ENCODE assay signal across 29 cellular contexts in genomic region chr17:59401274-59401673, GRCh38.
A peak's percentile ranks its signal among the peaks of the same experiment; 100 is the strongest.
DNase-seq lines count a peak whose midpoint lies in the region; ATAC-seq and TF ChIP-seq lines count a peak whose summit lies in the region.
"Had no signal": no experiment of that assay in that cellular context is flagged by ENCODE, and none has a peak within 500 bp of the region (broad histone marks: within the 10 kb centered on the region; RNA-seq: fewer than 3 reads in every experiment).

No MANE protein-coding gene starts in this region.

- H3K4me3 Mint-ChIP-seq in chondrocyte (ENCODE audit: unreplicated experiment) (no peak overlapping the region), nephron (no peak overlapping the region)
- no peak overlapping the region for H3K4me3 Mint-ChIP-seq in activated naive CD8-positive, alpha-beta T cell treated with anti-CD3 and anti-CD28 coated beads, Interleukin-2, amount 50 U/mL, for 24 hours
- H3K4me3 Mint-ChIP-seq: activated naive CD8-positive, alpha-beta T cell treated with anti-CD3 and anti-CD28 coated beads for 36 hours; activated T-cell treated with anti-CD3 and anti-CD28 coated beads, Interleukin-2, amount 50 U/mL, for 24 hours; immature natural killer cell; memory B cell had no signal

- H3K9me3 Mint-ChIP-seq in chondrocyte (ENCODE audit: low read depth) (no peaks in the 10 kb centered on the region), nephron (no peaks in the 10 kb centered on the region)
- no peaks in the 10 kb centered on the region for H3K9me3 Mint-ChIP-seq in activated naive CD8-positive, alpha-beta T cell treated with anti-CD3 and anti-CD28 coated beads, Interleukin-2, amount 50 U/mL, for 24 hours
- H3K9me3 Mint-ChIP-seq: activated naive CD8-positive, alpha-beta T cell treated with anti-CD3 and anti-CD28 coated beads for 36 hours; activated T-cell treated with anti-CD3 and anti-CD28 coated beads, Interleukin-2, amount 50 U/mL, for 24 hours; immature natural killer cell; memory B cell had no signal

- H3K27ac Mint-ChIP-seq in chondrocyte (ENCODE audit: unreplicated experiment) (peak overlapping the region; percentile 20), nephron (peak overlapping the region; percentile 40 to 78 (median 53))
- H3K27ac Mint-ChIP-seq in activated naive CD8-positive, alpha-beta T cell treated with anti-CD3 and anti-CD28 coated beads, Interleukin-2, amount 50 U/mL, for 24 hours: no peak overlapping the region
- H3K27ac Mint-ChIP-seq: activated naive CD8-positive, alpha-beta T cell treated with anti-CD3 and anti-CD28 coated beads for 36 hours; activated T-cell treated with anti-CD3 and anti-CD28 coated beads, Interleukin-2, amount 50 U/mL, for 24 hours; immature natural killer cell had no signal

- H3K4me1 Mint-ChIP-seq in chondrocyte (ENCODE audit: low read depth) (peaks cover 15% of the 10 kb centered on the region), nephron (peaks cover 27% of the 10 kb centered on the region)
- H3K4me1 Mint-ChIP-seq in activated naive CD8-positive, alpha-beta T cell treated with anti-CD3 and anti-CD28 coated beads, Interleukin-2, amount 50 U/mL, for 24 hours: peaks cover 7% of the 10 kb centered on the region
- H3K4me1 Mint-ChIP-seq: immature natural killer cell had no signal

- TF ChIP-seq CTCF in 22Rv1 (IDR thresholded peaks at IDR 0.05): no peak
- TF ChIP-seq CTCF in chondrocyte (IDR thresholded peaks at IDR 0.05): no peak
- no peak for TF ChIP-seq CTCF in nephron (IDR thresholded peaks at IDR 0.05; ENCODE audit: unreplicated experiment in 3 of 3)

- H3K36me3 Mint-ChIP-seq in chondrocyte (ENCODE audit: low read depth) (peaks cover 39% of the 10 kb centered on the region), nephron (ENCODE audit: low read depth) (peaks cover 51% of the 10 kb centered on the region)
- peaks cover 2% of the 10 kb centered on the region for H3K36me3 Mint-ChIP-seq in activated naive CD8-positive, alpha-beta T cell treated with anti-CD3 and anti-CD28 coated beads, Interleukin-2, amount 50 U/mL, for 24 hours (ENCODE audit: low read depth)

- no peaks in the 10 kb centered on the region for H3K27me3 Mint-ChIP-seq in chondrocyte (ENCODE audit: low read depth)
- H3K27me3 Mint-ChIP-seq in nephron (ENCODE audit: low read depth): no peaks in the 10 kb centered on the region
- H3K27me3 Mint-ChIP-seq in activated naive CD8-positive, alpha-beta T cell treated with anti-CD3 and anti-CD28 coated beads, Interleukin-2, amount 50 U/mL, for 24 hours: no peaks in the 10 kb centered on the region
- H3K27me3 Mint-ChIP-seq: activated naive CD8-positive, alpha-beta T cell treated with anti-CD3 and anti-CD28 coated beads for 36 hours; activated T-cell treated with anti-CD3 and anti-CD28 coated beads, Interleukin-2, amount 50 U/mL, for 24 hours; memory B cell had no signal

- DNase-seq in G401 (ENCODE audit: low spot score) (peak; percentile 51), chondrocyte (ENCODE audit: low spot score) (no peak), H4 (ENCODE audit: low spot score) (no peak)
- no peak for DNase-seq in activated naive CD8-positive, alpha-beta T cell treated with anti-CD3 and anti-CD28 coated beads, Interleukin-2, amount 50 U/mL, for 24 hours
- DNase-seq: activated CD4-positive, alpha-beta T cell treated with anti-CD3 and anti-CD28 coated beads for 48 hours; activated gamma-delta T cell; activated naive CD8-positive, alpha-beta T cell treated with anti-CD3 and anti-CD28 coated beads for 36 hours; activated T-cell treated with anti-CD3 and anti-CD28 coated beads, Interleukin-2, amount 50 U/mL, for 24 hours; central memory CD4-positive, alpha-beta T cell; COR-L47; DMS53; immature natural killer cell; Karpas-422; NCI-H1417; NCI-H2029; NCI-H2227 treated with DMSO at 0.1 percent for 48 hours; posterior cingulate gyrus; SHP77 treated with DMSO at 0.1 percent for 48 hours; sigmoid colon; stimulated activated CD4-positive, alpha-beta T cell treated with anti-CD3 and anti-CD28 coated beads, Interleukin-12 subunit alpha, Interleukin-12 subunit beta, amount 100 ng/mL, for 4 hours; stimulated activated CD4-positive, alpha-beta T cell treated with anti-CD3 and anti-CD28 coated beads, Interleukin-2, amount 100 ng/mL, for 48 hours; stomach had no signal

- in situ Hi-C loops in G401 (cut with HindIII; ENCODE audit: low sequenced_read_pairs): no loop called here

- H3K27ac ChIP-seq in 22Rv1: peak overlapping the region; percentile 28; the same call in 1 of the 2 replicates
- H3K27ac ChIP-seq: BLaER1 had no signal

- ATAC-seq in GM21367 (IDR thresholded peaks at IDR 0.05; ENCODE audit: unreplicated experiment): no peak
- ATAC-seq in activated naive CD8-positive, alpha-beta T cell treated with anti-CD3 and anti-CD28 coated beads, Interleukin-2, amount 50 U/mL, for 24 hours: no peak
- ATAC-seq in GM21737 (IDR thresholded peaks at IDR 0.05; ENCODE audit: unreplicated experiment): no peak
- ATAC-seq: Panc1 had no signal
